In the genomic region with DNA sequence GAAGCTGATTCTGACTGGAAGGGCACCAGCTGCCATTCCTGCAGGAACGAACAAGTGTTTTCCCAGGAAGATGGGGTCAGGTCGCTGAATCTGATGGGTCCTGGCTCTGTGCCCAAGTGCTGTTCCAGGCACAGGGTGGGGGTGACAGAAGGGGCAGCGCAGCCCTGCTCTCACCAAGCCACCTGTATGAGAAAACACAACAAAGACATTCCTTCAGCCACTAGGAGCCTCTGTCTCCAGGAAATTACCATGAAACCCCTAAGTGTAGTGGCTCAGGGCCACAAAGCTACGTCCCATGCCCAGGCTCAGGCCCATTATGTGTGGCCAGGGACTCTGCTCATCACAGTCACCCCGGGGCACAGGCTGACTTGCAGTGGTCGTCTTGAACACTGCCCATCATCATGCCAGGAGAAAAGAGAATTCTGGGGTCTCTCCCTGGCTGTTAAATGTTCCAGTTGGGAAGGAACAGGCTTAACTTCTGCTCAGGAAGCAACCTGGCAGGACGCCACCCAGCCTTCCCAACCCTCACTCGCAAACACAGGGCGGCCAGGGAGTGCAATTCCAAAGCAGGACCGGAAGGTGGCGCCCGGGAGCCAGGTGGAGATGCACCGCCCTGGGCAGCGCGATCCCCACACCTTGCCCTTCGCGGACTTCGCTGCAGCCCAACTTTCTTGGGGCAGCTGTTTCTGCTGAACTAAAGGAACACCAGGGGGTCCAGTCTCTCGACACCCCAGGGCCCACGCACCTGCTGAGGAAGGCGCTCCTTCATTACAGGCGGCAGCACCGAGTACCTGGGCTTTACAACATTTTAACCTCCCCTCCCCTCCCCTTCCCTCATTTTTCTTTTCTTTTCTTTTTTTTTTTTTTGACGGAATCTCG, we compare ENCODE assay signal across 8 cellular contexts. TPM values are rescaled to one million over a fixed set of nuclear protein-coding genes. Genes with fewer than 3 reads are reported as not detected.
DNase-seq lines count a peak whose midpoint lies in the region; ATAC-seq and TF ChIP-seq lines count a peak whose summit lies in the region.

No MANE protein-coding gene starts in this region.

- TF ChIP-seq POLR2A in erythroblast (IDR thresholded peaks at IDR 0.05; ENCODE audit: low read length): no peak

- in situ Hi-C loops in ACHN (cut with HindIII; ENCODE audit: low pct_ligation_motif_present, low pct_unique_long_range_greater_than_20kb, low sequenced_read_pairs): no loop called here

- peak; percentile 76 for ATAC-seq in GM18867 (IDR thresholded peaks at IDR 0.05; ENCODE audit: unreplicated experiment)

- DNase-seq in ACHN (peak; percentile 78), HS-27A (ENCODE audit: low read depth) (peak; percentile 27), NOMO-1 treated with DMSO at 0.1 percent for 48 hours (lab: John Stamatoyannopoulos, UW; ENCODE audit: unreplicated experiment) (peak; percentile 44), erythroblast (lab: John Stamatoyannopoulos, UW) (peak; percentile 71 to 83), myocyte (ENCODE audit: low read depth) (peak; percentile 74)
- peak; percentile 96 for DNase-seq in activated CD8-positive, alpha-beta memory T cell treated with anti-CD3 and anti-CD28 coated beads, Interleukin-2, amount 50 U/mL, for 48 hours
- peak; percentile 44 to 58 for DNase-seq in stimulated activated CD8-positive, alpha-beta memory T cell treated with anti-CD3 and anti-CD28 coated beads, Interleukin-4, amount 100 ng/mL, for 4 hours (ENCODE audit: low read depth in 2 of 2, low spot score in 1 of 2)

RNA-seq across cellular contexts. Expression of gene SFTPB, which starts 11.0 kb away (rescaled TPM):
- total RNA-seq in myocyte: not detected in 2 replicates
- 0.08 TPM for polyA plus RNA-seq in myocyte (2012)

RNA-seq across cellular contexts. Expression of gene GNLY, which starts 15.1 kb away (rescaled TPM):
- 1.4 TPM in 1 of 2 replicates, not detected in the other for total RNA-seq in myocyte
- 0.14 TPM for polyA plus RNA-seq in myocyte (2012)

Comparison
In these comparisons a context has a peak if more than half of its experiments do, and no peak if none do; other contexts are left out.
1. Peak in every context shown above with its lines: DNase-seq and ATAC-seq.
2. DNase-seq: peak in every context shown above with its lines; median percentile 96 in activated CD8-positive, alpha-beta memory T cell treated with anti-CD3 and anti-CD28 coated beads, Interleukin-2, amount 50 U/mL, for 48 hours; 78 in ACHN; 77 in erythroblast; 74 in myocyte; 51 in stimulated activated CD8-positive, alpha-beta memory T cell treated with anti-CD3 and anti-CD28 coated beads, Interleukin-4, amount 100 ng/mL, for 4 hours; 44 in NOMO-1 treated with DMSO at 0.1 percent for 48 hours; 27 in HS-27A.